In the genomic region with DNA sequence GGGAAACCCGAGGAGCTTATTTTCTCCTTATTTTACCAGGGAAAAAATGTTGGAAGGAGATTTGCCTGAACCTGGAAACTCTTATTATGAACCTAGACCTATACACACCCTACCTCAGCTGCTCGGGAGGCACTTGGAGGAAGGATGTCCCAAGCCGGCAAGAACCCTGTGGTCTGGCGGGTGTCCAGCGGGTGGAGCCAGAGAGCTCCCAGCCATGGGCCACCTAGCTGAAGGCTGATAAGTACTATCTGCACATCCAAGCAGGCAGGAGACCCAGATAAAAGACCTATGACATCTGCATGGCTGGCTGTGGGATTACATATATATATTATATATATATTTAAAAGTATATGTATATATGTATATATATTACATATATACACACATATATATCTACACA, we compare ENCODE assay signal across 8 cellular contexts. TPM values are rescaled to one million over a fixed set of nuclear protein-coding genes. Genes with fewer than 3 reads are reported as not detected.
A peak's percentile ranks its signal among the peaks of the same experiment; 100 is the strongest.
DNase-seq lines count a peak whose midpoint lies in the region; ATAC-seq, FAIRE-seq and TF ChIP-seq lines count a peak whose summit lies in the region.

No MANE protein-coding gene starts in this region.

- H3K27me3 Mint-ChIP-seq in GM23338 (ENCODE audit: insufficient read depth, low read depth, poor library complexity), result peaks cover 7% of the 10 kb centered on the region
- H3K27me3 Mint-ChIP-seq in activated T-cell treated with anti-CD3 and anti-CD28 coated beads, Interleukin-2, amount 50 U/mL, for 72 hours (ENCODE audit: low read depth), result peaks cover 14% of the 10 kb centered on the region

- H4K20me1 ChIP-seq in GM23338 (replicated peaks; ENCODE audit: insufficient read depth), result no peaks in the 10 kb centered on the region

- H3K4me1 ChIP-seq in GM23338 (ENCODE audit: insufficient read depth) (no peaks in the 10 kb centered on the region), parathyroid adenoma (no peaks in the 10 kb centered on the region)

- H2AFZ ChIP-seq in GM23338 (no peak overlapping the region), parathyroid adenoma (no peak overlapping the region)

- H3F3A ChIP-seq in GM23338 (replicated peaks; ENCODE audit: low read depth), result no peaks in the 10 kb centered on the region

- DNase-seq in ELR (ENCODE audit: low read depth), result peak; percentile 78
- DNase-seq in GM23338 (ENCODE audit: low spot score), result peak; percentile 87
- peak; percentile 72 for DNase-seq in LHCN-M2 (ENCODE audit: low read depth)
- DNase-seq in RCC 7860 (ENCODE audit: low spot score), result peak; percentile 13
- DNase-seq in activated T-cell treated with anti-CD3 and anti-CD28 coated beads, Interleukin-2, amount 50 U/mL, for 72 hours, result peak; percentile 76 to 85
- peak; percentile 68 for DNase-seq in fibroblast of the aortic adventitia (ENCODE audit: low read depth)
- peak; percentile 90 for DNase-seq in ureter (ENCODE audit: low spot score)

- peak; percentile 99 for ATAC-seq in GM23338
- peak; percentile 86 to 89 for ATAC-seq in activated T-cell treated with anti-CD3 and anti-CD28 coated beads, Interleukin-2, amount 50 U/mL, for 72 hours (replicated peaks in 1 of 2)

- H3K27ac Mint-ChIP-seq in GM23338, result no peak overlapping the region
- no peak overlapping the region for H3K27ac Mint-ChIP-seq in activated T-cell treated with anti-CD3 and anti-CD28 coated beads, Interleukin-2, amount 50 U/mL, for 72 hours

- H3K4me3 Mint-ChIP-seq in GM23338, result no peak overlapping the region
- no peak overlapping the region for H3K4me3 Mint-ChIP-seq in activated T-cell treated with anti-CD3 and anti-CD28 coated beads, Interleukin-2, amount 50 U/mL, for 72 hours

- H3K27me3 ChIP-seq in GM23338 (ENCODE audit: insufficient read depth) (no peaks in the 10 kb centered on the region), parathyroid adenoma (ENCODE audit: control insufficient read depth, insufficient read depth, low read length) (no peaks in the 10 kb centered on the region)

- H3K4me3 ChIP-seq in GM23338, result no peak overlapping the region
- no peak overlapping the region for H3K4me3 ChIP-seq in fibroblast of the aortic adventitia (ENCODE audit: low read depth, low read length)
- H3K4me3 ChIP-seq in parathyroid adenoma (ENCODE audit: low read depth, low read length), result no peak overlapping the region

- H3K9ac ChIP-seq in parathyroid adenoma, result no peak overlapping the region

- FAIRE-seq in RCC 7860 (lab: Jason Lieb, UNC), result no peak

- peaks cover 21% of the 10 kb centered on the region; the same call in 2 of the 3 replicates for H3K4me1 Mint-ChIP-seq in GM23338
- peaks cover 7% of the 10 kb centered on the region for H3K4me1 Mint-ChIP-seq in activated T-cell treated with anti-CD3 and anti-CD28 coated beads, Interleukin-2, amount 50 U/mL, for 72 hours (ENCODE audit: low read depth)

- H3K9me3 ChIP-seq in parathyroid adenoma (ENCODE audit: control insufficient read depth, low read length), result no peaks in the 10 kb centered on the region

- H3K9me2 ChIP-seq in GM23338 (ENCODE audit: insufficient read depth), result peaks cover 3% of the 10 kb centered on the region; the same call in 1 of the 2 replicates

- peak; percentile 77 to 93 for TF ChIP-seq CTCF in GM23338 (conservative IDR thresholded peaks at IDR 0.05; ENCODE audit: low read depth in 2 of 2)
- TF ChIP-seq CTCF in fibroblast of the aortic adventitia (IDR thresholded peaks at IDR 0.05; ENCODE audit: insufficient read depth, low read length), result peak; percentile 80
- peak; percentile 66 for TF ChIP-seq CTCF in parathyroid adenoma (IDR thresholded peaks at IDR 0.05)

- H3K79me2 ChIP-seq in GM23338 (replicated peaks; ENCODE audit: insufficient read depth) (no peaks in the 10 kb centered on the region), parathyroid adenoma (no peaks in the 10 kb centered on the region)

- H3K36me3 ChIP-seq in GM23338 (ENCODE audit: insufficient read depth) (no peaks in the 10 kb centered on the region), parathyroid adenoma (ENCODE audit: control insufficient read depth, insufficient read depth, low read length) (no peaks in the 10 kb centered on the region)

- no peaks in the 10 kb centered on the region for H3K9me3 Mint-ChIP-seq in GM23338
- H3K9me3 Mint-ChIP-seq in activated T-cell treated with anti-CD3 and anti-CD28 coated beads, Interleukin-2, amount 50 U/mL, for 72 hours, result no peaks in the 10 kb centered on the region

- H3K36me3 Mint-ChIP-seq in GM23338 (ENCODE audit: low read depth), result no peaks in the 10 kb centered on the region
- H3K36me3 Mint-ChIP-seq in activated T-cell treated with anti-CD3 and anti-CD28 coated beads, Interleukin-2, amount 50 U/mL, for 72 hours (ENCODE audit: insufficient read depth in 2 of 2), result no peaks in the 10 kb centered on the region

- H3K27ac ChIP-seq in GM23338 (ENCODE audit: low read depth) (no peak overlapping the region), parathyroid adenoma (no peak overlapping the region)

- no peak overlapping the region for H3K4me2 ChIP-seq in GM23338
- H3K4me2 ChIP-seq in parathyroid adenoma (ENCODE audit: low read length), result no peak overlapping the region

TF ChIP-seq in GM23338, 12 proteins besides CTCF, POLR2A, EP300 and RAD21 (continues in another document):
- TF ChIP-seq STAT1 (IDR thresholded peaks at IDR 0.05; ENCODE audit: unreplicated experiment), result no peak
- TF ChIP-seq ZNF114 (CRISPR knock-in tag; IDR thresholded peaks at IDR 0.05), result no peak
- no peak for TF ChIP-seq CREB1 (CRISPR knock-in tag; IDR thresholded peaks at IDR 0.05; ENCODE audit: low read depth)
- TF ChIP-seq, protein P1, sequence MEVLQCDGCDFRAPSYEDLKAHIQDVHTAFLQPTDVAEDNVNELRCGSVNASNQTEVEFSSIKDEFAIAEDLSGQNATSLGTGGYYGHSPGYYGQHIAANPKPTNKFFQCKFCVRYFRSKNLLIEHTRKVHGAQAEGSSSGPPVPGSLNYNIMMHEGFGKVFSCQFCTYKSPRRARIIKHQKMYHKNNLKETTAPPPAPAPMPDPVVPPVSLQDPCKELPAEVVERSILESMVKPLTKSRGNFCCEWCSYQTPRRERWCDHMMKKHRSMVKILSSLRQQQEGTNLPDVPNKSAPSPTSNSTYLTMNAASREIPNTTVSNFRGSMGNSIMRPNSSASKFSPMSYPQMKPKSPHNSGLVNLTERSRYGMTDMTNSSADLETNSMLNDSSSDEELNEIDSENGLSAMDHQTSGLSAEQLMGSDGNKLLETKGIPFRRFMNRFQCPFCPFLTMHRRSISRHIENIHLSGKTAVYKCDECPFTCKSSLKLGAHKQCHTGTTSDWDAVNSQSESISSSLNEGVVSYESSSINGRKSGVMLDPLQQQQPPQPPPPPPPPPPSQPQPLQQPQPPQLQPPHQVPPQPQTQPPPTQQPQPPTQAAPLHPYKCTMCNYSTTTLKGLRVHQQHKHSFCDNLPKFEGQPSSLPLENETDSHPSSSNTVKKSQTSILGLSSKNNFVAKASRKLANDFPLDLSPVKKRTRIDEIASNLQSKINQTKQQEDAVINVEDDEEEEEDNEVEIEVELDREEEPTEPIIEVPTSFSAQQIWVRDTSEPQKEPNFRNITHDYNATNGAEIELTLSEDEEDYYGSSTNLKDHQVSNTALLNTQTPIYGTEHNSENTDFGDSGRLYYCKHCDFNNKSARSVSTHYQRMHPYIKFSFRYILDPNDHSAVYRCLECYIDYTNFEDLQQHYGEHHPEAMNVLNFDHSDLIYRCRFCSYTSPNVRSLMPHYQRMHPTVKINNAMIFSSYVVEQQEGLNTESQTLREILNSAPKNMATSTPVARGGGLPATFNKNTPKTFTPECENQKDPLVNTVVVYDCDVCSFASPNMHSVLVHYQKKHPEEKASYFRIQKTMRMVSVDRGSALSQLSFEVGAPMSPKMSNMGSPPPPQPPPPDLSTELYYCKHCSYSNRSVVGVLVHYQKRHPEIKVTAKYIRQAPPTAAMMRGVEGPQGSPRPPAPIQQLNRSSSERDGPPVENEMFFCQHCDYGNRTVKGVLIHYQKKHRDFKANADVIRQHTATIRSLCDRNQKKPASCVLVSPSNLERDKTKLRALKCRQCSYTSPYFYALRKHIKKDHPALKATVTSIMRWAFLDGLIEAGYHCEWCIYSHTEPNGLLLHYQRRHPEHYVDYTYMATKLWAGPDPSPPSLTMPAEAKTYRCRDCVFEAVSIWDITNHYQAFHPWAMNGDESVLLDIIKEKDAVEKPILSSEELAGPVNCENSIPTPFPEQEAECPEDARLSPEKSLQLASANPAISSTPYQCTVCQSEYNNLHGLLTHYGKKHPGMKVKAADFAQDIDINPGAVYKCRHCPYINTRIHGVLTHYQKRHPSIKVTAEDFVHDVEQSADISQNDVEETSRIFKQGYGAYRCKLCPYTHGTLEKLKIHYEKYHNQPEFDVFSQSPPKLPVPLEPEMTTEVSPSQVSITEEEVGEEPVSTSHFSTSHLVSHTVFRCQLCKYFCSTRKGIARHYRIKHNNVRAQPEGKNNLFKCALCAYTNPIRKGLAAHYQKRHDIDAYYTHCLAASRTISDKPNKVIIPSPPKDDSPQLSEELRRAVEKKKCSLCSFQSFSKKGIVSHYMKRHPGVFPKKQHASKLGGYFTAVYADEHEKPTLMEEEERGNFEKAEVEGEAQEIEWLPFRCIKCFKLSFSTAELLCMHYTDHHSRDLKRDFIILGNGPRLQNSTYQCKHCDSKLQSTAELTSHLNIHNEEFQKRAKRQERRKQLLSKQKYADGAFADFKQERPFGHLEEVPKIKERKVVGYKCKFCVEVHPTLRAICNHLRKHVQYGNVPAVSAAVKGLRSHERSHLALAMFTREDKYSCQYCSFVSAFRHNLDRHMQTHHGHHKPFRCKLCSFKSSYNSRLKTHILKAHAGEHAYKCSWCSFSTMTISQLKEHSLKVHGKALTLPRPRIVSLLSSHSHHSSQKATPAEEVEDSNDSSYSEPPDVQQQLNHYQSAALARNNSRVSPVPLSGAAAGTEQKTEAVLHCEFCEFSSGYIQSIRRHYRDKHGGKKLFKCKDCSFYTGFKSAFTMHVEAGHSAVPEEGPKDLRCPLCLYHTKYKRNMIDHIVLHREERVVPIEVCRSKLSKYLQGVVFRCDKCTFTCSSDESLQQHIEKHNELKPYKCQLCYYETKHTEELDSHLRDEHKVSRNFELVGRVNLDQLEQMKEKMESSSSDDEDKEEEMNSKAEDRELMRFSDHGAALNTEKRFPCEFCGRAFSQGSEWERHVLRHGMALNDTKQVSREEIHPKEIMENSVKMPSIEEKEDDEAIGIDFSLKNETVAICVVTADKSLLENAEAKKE (CRISPR knock-in tag; IDR thresholded peaks at IDR 0.05), result no peak
- no peak for TF ChIP-seq NANOG (IDR thresholded peaks at IDR 0.05; ENCODE audit: borderline replicate concordance)

RNA-seq across cellular contexts. Expression of a gene that starts 1.1 kb away (rescaled TPM):
- 0.21 TPM in 1 of 2 replicates, not detected in the other for total RNA-seq in GM23338 (2014; rRNA removed; shearing (Covaris generic))
- polyA plus RNA-seq in GM23338 (2016; fragmentation: Nextera tagmentation; extraction: Ambion mirVana), result 0.53 TPM in 1 of 2 replicates, not detected in the other
- total RNA-seq in LHCN-M2 (2014; rRNA removed) (0.06 and 0.34 TPM in 2 replicates), fibroblast of the aortic adventitia (ENCODE audit: low replicate concordance) (5.6 and 254 TPM in 2 replicates), ureter (136 TPM)
- 0.22 TPM for polyA plus RNA-seq in LHCN-M2 (2012)
- total RNA-seq in activated T-cell treated with anti-CD3 and anti-CD28 coated beads, Interleukin-2, amount 50 U/mL, for 72 hours, result 1 to 10 TPM; 6.0 to 6.2 TPM

Comparison
In these comparisons a context has a peak if more than half of its experiments do, and no peak if none do; other contexts are left out.
1. DNase-seq: peak in every context shown above with its lines; median percentile 90 in ureter; 87 in GM23338; 80 in activated T-cell treated with anti-CD3 and anti-CD28 coated beads, Interleukin-2, amount 50 U/mL, for 72 hours; 78 in ELR; 72 in LHCN-M2; 68 in fibroblast of the aortic adventitia; 13 in RCC 7860.